Comparison of ENCODE assay signal across 1 cellular context in the genomic region with DNA sequence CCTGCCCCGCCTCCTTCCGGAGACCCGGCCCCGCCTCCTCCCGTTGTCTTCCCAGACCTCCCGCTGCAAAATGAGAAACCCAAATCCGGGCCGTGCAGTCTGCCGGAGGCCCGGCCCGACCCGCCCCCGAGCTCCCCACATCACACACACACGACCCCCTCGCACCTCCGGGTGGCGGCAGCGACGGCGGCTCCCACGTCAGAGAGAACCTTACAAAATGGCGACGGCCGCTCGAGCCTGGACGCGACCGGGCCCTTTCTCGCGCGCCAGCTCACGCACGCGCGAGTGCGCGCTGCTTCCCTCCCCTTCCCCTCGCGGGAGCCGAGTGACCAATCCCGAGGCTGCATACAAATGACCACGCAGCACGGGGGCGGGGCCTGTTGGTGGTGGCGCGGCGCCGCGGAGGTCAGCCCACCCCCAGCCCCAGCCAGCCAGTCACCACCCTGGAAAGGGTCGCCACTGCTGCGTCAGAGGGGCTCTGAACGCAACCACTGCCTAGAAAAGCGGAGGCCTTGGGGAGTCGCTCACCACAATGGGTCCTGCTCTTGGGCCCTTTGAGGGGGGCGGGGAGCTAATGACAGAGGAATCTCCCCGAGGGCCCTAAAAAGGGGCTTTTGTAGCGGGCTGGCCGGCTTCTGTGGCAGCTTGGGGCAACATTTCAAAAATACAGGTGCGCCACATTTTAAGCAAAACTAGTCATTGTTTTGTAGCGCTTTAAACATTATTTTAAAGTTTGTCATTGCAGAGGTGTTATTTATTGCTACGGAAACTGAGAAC.
TF ChIP-seq lines count a peak whose summit lies in the region.

A gene with protein sequence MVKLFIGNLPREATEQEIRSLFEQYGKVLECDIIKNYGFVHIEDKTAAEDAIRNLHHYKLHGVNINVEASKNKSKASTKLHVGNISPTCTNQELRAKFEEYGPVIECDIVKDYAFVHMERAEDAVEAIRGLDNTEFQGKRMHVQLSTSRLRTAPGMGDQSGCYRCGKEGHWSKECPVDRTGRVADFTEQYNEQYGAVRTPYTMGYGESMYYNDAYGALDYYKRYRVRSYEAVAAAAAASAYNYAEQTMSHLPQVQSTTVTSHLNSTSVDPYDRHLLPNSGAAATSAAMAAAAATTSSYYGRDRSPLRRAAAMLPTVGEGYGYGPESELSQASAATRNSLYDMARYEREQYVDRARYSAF (minus strand): TSS at position 289 of the 777 bp plus-strand sequence. CDS start 808 bp downstream, outside the sequence.

TF ChIP-seq in HepG2, 621 proteins besides CTCF, POLR2A, EP300 and RAD21 (continued from another document and continues in another):
- TF ChIP-seq HDAC2 (CRISPR knock-in tag; IDR thresholded peaks at IDR 0.05) (peak; percentile 30; the same call in 1 of the 2 replicates), STAG1 (CRISPR knock-in tag; IDR thresholded peaks at IDR 0.05) (no peak), MAF1 (CRISPR knock-in tag; IDR thresholded peaks at IDR 0.05; ENCODE audit: borderline replicate concordance) (peak; percentile 61; the same call in 1 of the 2 replicates), CCAR2 (optimal IDR thresholded peaks at IDR 0.05; ENCODE audit: low read depth, low read length) (no peak), IRF2 (CRISPR knock-in tag; IDR thresholded peaks at IDR 0.05) (peak; percentile 53; the same call in 1 of the 2 replicates), NR2C2 (CRISPR knock-in tag; IDR thresholded peaks at IDR 0.05; ENCODE audit: borderline replicate concordance) (peak; percentile 70), TOE1 (CRISPR knock-in tag; IDR thresholded peaks at IDR 0.05) (no peak), ZFP41 (CRISPR knock-in tag; IDR thresholded peaks at IDR 0.05; ENCODE audit: borderline replicate concordance) (no peak), ZMYM2 (CRISPR knock-in tag; IDR thresholded peaks at IDR 0.05) (no peak; the same call in 1 of the 2 replicates), FOXP1 (IDR thresholded peaks at IDR 0.05) (no peak), FOXP1 (CRISPR knock-in tag; IDR thresholded peaks at IDR 0.05) (no peak), ZSCAN31 (CRISPR knock-in tag; IDR thresholded peaks at IDR 0.05; ENCODE audit: low read depth) (no peak), MIER3 (CRISPR knock-in tag; IDR thresholded peaks at IDR 0.05; ENCODE audit: borderline replicate concordance) (no peak), CBX2 (IDR thresholded peaks at IDR 0.05; ENCODE audit: low read depth, low read length) (no peak), CBX2 (CRISPR knock-in tag; IDR thresholded peaks at IDR 0.05; ENCODE audit: low read depth) (no peak), ZNF121 (CRISPR knock-in tag; IDR thresholded peaks at IDR 0.05) (peak; percentile 31; the same call in 1 of the 2 replicates), ISL2 (CRISPR knock-in tag; IDR thresholded peaks at IDR 0.05) (peak; percentile 64), NR3C1 (CRISPR knock-in tag; IDR thresholded peaks at IDR 0.05) (no peak), ADNP (CRISPR knock-in tag; IDR thresholded peaks at IDR 0.05) (no peak), ZNF326 (CRISPR knock-in tag; IDR thresholded peaks at IDR 0.05; ENCODE audit: borderline replicate concordance) (no peak), ZBTB20 (CRISPR knock-in tag; IDR thresholded peaks at IDR 0.05; ENCODE audit: borderline replicate concordance, low read depth) (no peak), ZNF230 (CRISPR knock-in tag; IDR thresholded peaks at IDR 0.05) (0 out of 2 replicates have a peak, but pooled peaks have one; percentile 34), DNMT3B (CRISPR knock-in tag; conservative IDR thresholded peaks at IDR 0.05) (peak; percentile 72), MIXL1 (CRISPR knock-in tag; IDR thresholded peaks at IDR 0.05) (no peak), MED1 (CRISPR knock-in tag; IDR thresholded peaks at IDR 0.05) (peak; percentile 53), SRSF1 (optimal IDR thresholded peaks at IDR 0.05; ENCODE audit: low read depth, low read length) (peak; percentile 76), ZNF589 (CRISPR knock-in tag; conservative IDR thresholded peaks at IDR 0.05) (no peak)
- TF ChIP-seq, protein P1, sequence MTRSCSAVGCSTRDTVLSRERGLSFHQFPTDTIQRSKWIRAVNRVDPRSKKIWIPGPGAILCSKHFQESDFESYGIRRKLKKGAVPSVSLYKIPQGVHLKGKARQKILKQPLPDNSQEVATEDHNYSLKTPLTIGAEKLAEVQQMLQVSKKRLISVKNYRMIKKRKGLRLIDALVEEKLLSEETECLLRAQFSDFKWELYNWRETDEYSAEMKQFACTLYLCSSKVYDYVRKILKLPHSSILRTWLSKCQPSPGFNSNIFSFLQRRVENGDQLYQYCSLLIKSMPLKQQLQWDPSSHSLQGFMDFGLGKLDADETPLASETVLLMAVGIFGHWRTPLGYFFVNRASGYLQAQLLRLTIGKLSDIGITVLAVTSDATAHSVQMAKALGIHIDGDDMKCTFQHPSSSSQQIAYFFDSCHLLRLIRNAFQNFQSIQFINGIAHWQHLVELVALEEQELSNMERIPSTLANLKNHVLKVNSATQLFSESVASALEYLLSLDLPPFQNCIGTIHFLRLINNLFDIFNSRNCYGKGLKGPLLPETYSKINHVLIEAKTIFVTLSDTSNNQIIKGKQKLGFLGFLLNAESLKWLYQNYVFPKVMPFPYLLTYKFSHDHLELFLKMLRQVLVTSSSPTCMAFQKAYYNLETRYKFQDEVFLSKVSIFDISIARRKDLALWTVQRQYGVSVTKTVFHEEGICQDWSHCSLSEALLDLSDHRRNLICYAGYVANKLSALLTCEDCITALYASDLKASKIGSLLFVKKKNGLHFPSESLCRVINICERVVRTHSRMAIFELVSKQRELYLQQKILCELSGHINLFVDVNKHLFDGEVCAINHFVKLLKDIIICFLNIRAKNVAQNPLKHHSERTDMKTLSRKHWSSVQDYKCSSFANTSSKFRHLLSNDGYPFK (CRISPR knock-in tag; IDR thresholded peaks at IDR 0.05; ENCODE audit: borderline replicate concordance), result peak; percentile 87
- TF ChIP-seq, protein P2, sequence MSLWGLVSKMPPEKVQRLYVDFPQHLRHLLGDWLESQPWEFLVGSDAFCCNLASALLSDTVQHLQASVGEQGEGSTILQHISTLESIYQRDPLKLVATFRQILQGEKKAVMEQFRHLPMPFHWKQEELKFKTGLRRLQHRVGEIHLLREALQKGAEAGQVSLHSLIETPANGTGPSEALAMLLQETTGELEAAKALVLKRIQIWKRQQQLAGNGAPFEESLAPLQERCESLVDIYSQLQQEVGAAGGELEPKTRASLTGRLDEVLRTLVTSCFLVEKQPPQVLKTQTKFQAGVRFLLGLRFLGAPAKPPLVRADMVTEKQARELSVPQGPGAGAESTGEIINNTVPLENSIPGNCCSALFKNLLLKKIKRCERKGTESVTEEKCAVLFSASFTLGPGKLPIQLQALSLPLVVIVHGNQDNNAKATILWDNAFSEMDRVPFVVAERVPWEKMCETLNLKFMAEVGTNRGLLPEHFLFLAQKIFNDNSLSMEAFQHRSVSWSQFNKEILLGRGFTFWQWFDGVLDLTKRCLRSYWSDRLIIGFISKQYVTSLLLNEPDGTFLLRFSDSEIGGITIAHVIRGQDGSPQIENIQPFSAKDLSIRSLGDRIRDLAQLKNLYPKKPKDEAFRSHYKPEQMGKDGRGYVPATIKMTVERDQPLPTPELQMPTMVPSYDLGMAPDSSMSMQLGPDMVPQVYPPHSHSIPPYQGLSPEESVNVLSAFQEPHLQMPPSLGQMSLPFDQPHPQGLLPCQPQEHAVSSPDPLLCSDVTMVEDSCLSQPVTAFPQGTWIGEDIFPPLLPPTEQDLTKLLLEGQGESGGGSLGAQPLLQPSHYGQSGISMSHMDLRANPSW (CRISPR knock-in tag; IDR thresholded peaks at IDR 0.05; ENCODE audit: borderline replicate concordance), result no peak
- TF ChIP-seq, protein P3, sequence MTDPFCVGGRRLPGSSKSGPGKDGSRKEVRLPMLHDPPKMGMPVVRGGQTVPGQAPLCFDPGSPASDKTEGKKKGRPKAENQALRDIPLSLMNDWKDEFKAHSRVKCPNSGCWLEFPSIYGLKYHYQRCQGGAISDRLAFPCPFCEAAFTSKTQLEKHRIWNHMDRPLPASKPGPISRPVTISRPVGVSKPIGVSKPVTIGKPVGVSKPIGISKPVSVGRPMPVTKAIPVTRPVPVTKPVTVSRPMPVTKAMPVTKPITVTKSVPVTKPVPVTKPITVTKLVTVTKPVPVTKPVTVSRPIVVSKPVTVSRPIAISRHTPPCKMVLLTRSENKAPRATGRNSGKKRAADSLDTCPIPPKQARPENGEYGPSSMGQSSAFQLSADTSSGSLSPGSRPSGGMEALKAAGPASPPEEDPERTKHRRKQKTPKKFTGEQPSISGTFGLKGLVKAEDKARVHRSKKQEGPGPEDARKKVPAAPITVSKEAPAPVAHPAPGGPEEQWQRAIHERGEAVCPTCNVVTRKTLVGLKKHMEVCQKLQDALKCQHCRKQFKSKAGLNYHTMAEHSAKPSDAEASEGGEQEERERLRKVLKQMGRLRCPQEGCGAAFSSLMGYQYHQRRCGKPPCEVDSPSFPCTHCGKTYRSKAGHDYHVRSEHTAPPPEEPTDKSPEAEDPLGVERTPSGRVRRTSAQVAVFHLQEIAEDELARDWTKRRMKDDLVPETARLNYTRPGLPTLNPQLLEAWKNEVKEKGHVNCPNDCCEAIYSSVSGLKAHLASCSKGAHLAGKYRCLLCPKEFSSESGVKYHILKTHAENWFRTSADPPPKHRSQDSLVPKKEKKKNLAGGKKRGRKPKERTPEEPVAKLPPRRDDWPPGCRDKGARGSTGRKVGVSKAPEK (CRISPR knock-in tag; IDR thresholded peaks at IDR 0.05; ENCODE audit: borderline replicate concordance), result no peak
- TF ChIP-seq, protein P4, sequence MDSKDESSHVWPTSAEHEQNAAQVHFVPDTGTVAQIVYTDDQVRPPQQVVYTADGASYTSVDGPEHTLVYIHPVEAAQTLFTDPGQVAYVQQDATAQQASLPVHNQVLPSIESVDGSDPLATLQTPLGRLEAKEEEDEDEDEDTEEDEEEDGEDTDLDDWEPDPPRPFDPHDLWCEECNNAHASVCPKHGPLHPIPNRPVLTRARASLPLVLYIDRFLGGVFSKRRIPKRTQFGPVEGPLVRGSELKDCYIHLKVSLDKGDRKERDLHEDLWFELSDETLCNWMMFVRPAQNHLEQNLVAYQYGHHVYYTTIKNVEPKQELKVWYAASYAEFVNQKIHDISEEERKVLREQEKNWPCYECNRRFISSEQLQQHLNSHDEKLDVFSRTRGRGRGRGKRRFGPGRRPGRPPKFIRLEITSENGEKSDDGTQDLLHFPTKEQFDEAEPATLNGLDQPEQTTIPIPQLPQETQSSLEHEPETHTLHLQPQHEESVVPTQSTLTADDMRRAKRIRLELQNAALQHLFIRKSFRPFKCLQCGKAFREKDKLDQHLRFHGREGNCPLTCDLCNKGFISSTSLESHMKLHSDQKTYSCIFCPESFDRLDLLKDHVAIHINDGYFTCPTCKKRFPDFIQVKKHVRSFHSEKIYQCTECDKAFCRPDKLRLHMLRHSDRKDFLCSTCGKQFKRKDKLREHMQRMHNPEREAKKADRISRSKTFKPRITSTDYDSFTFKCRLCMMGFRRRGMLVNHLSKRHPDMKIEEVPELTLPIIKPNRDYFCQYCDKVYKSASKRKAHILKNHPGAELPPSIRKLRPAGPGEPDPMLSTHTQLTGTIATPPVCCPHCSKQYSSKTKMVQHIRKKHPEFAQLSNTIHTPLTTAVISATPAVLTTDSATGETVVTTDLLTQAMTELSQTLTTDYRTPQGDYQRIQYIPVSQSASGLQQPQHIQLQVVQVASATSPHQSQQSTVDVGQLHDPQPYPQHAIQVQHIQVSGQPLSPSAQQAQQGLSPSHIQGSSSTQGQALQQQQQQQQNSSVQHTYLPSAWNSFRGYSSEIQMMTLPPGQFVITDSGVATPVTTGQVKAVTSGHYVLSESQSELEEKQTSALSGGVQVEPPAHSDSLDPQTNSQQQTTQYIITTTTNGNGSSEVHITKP (CRISPR knock-in tag; IDR thresholded peaks at IDR 0.05; ENCODE audit: low read depth), result no peak; the same call in 1 of the 2 replicates
- TF ChIP-seq, protein P5, sequence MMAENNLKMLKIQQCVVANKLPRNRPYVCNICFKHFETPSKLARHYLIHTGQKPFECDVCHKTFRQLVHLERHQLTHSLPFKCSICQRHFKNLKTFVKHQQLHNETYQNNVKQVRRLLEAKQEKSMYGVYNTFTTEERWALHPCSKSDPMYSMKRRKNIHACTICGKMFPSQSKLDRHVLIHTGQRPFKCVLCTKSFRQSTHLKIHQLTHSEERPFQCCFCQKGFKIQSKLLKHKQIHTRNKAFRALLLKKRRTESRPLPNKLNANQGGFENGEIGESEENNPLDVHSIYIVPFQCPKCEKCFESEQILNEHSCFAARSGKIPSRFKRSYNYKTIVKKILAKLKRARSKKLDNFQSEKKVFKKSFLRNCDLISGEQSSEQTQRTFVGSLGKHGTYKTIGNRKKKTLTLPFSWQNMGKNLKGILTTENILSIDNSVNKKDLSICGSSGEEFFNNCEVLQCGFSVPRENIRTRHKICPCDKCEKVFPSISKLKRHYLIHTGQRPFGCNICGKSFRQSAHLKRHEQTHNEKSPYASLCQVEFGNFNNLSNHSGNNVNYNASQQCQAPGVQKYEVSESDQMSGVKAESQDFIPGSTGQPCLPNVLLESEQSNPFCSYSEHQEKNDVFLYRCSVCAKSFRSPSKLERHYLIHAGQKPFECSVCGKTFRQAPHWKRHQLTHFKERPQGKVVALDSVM (CRISPR knock-in tag; IDR thresholded peaks at IDR 0.05), result peak; percentile 46; the same call in 1 of the 2 replicates
- TF ChIP-seq, protein P6, sequence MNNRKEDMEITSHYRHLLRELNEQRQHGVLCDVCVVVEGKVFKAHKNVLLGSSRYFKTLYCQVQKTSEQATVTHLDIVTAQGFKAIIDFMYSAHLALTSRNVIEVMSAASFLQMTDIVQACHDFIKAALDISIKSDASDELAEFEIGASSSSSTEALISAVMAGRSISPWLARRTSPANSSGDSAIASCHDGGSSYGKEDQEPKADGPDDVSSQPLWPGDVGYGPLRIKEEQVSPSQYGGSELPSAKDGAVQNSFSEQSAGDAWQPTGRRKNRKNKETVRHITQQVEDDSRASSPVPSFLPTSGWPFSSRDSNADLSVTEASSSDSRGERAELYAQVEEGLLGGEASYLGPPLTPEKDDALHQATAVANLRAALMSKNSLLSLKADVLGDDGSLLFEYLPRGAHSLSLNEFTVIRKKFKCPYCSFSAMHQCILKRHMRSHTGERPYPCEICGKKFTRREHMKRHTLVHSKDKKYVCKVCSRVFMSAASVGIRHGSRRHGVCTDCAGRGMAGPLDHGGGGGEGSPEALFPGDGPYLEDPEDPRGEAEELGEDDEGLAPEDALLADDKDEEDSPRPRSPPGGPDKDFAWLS (CRISPR knock-in tag; IDR thresholded peaks at IDR 0.05; ENCODE audit: borderline replicate concordance), result no peak
- TF ChIP-seq, protein P7, sequence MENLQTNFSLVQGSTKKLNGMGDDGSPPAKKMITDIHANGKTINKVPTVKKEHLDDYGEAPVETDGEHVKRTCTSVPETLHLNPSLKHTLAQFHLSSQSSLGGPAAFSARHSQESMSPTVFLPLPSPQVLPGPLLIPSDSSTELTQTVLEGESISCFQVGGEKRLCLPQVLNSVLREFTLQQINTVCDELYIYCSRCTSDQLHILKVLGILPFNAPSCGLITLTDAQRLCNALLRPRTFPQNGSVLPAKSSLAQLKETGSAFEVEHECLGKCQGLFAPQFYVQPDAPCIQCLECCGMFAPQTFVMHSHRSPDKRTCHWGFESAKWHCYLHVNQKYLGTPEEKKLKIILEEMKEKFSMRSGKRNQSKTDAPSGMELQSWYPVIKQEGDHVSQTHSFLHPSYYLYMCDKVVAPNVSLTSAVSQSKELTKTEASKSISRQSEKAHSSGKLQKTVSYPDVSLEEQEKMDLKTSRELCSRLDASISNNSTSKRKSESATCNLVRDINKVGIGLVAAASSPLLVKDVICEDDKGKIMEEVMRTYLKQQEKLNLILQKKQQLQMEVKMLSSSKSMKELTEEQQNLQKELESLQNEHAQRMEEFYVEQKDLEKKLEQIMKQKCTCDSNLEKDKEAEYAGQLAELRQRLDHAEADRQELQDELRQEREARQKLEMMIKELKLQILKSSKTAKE (CRISPR knock-in tag; IDR thresholded peaks at IDR 0.05; ENCODE audit: borderline replicate concordance), result no peak
